ENCODE assay signal across 9 cellular contexts in genomic region chr1:72056516-72056915, GRCh38.
"Had no signal": no experiment of that assay in that cellular context is flagged by ENCODE, and none has a peak within 500 bp of the region (broad histone marks: within the 10 kb centered on the region; RNA-seq: fewer than 3 reads in every experiment).

No MANE protein-coding gene starts in this region.

- H3K36me3 Mint-ChIP-seq: IgD-negative memory B cell had no signal

- H3K4me2 ChIP-seq: KMS-11 had no signal

- H3K4me3 ChIP-seq: K562 had no signal

- ATAC-seq: HepG2, K562 had no signal

- FAIRE-seq: HepG2, HTR-8/SVneo, K562 had no signal

- H3K4me1 Mint-ChIP-seq: IgD-negative memory B cell had no signal

- H3K9me3 Mint-ChIP-seq: IgD-negative memory B cell had no signal

- DNase-seq: IMR-90, KBM-7, KG1 had no signal

- H3K27me3 Mint-ChIP-seq: IgD-negative memory B cell had no signal

- H3K27ac ChIP-seq: HL-60, KMS-11 had no signal

- H3K27ac Mint-ChIP-seq: IgD-negative memory B cell had no signal

- H3K9ac ChIP-seq: KMS-11 had no signal

- H3K4me3 Mint-ChIP-seq: IgD-negative memory B cell had no signal
